ENCODE assay signal across 13 cellular contexts in genomic region chr1:64000021-64000420, GRCh38.
A peak's percentile ranks its signal among the peaks of the same experiment; 100 is the strongest.
DNase-seq lines count a peak whose midpoint lies in the region; TF ChIP-seq lines count a peak whose summit lies in the region.
"Had no signal": no experiment of that assay in that cellular context is flagged by ENCODE, and none has a peak within 500 bp of the region (broad histone marks: within the 10 kb centered on the region; RNA-seq: fewer than 3 reads in every experiment).

No MANE protein-coding gene starts in this region.

- DNase-seq in Caki2 (ENCODE audit: low read depth) (peak; percentile 88), M059J (ENCODE audit: low read depth) (peak; percentile 97), astrocyte of the cerebellum (ENCODE audit: low read depth) (peak; percentile 59), kidney tubule cell (ENCODE audit: low spot score) (peak; percentile 90), dermis blood vessel endothelial cell (no peak), GM19240 (ENCODE audit: insufficient read length, low spot score) (no peak), C1 segment of cervical spinal cord (lab: John Stamatoyannopoulos, UW) (no peak), NCI-H1105 (lab: John Stamatoyannopoulos, UW) (no peak)
- DNase-seq: activated naive CD4-positive, alpha-beta T cell treated with anti-CD3 and anti-CD28 coated beads for 36 hours; BE2C; midbrain; NCI-H1417 treated with DMSO at 0.1 percent for 48 hours; NCI-H774 had no signal

- TF ChIP-seq CTCF in astrocyte of the cerebellum (IDR thresholded peaks at IDR 0.05; ENCODE audit: low read depth, low read length, missing control alignments) = no peak

- in situ Hi-C loops in Caki2 (cut with HindIII; ENCODE audit: low pct_unique_long_range_greater_than_20kb, low sequenced_read_pairs) = no loop called here
- in situ Hi-C loops in astrocyte of the cerebellum (cut with HindIII; ENCODE audit: low sequenced_read_pairs) = no loop called here

- H3K4me3 ChIP-seq in astrocyte of the cerebellum (ENCODE audit: low read depth, low read length) = no peak overlapping the region

Comparison
In these comparisons a context has a peak if more than half of its experiments do, and no peak if none do; other contexts are left out.
1. DNase-seq: peak in Caki2 (single experiment), M059J (single experiment), astrocyte of the cerebellum (single experiment) and kidney tubule cell (single experiment); none in dermis blood vessel endothelial cell (single experiment), GM19240 (single experiment), C1 segment of cervical spinal cord (0 of 14) and NCI-H1105 (single experiment).